18 cellular contexts compared by ENCODE assay signal in genomic region chr16:68126395-68126794, GRCh38. TPM values are rescaled to one million over a fixed set of nuclear protein-coding genes. Genes with fewer than 3 reads are reported as not detected.
DNase-seq lines count a peak whose midpoint lies in the region; ATAC-seq and TF ChIP-seq lines count a peak whose summit lies in the region.
"Had no signal": no experiment of that assay in that cellular context is flagged by ENCODE, and none has a peak within 500 bp of the region (broad histone marks: within the 10 kb centered on the region; RNA-seq: fewer than 3 reads in every experiment).

No MANE protein-coding gene starts in this region.

- H3K4me3 Mint-ChIP-seq in CD4-positive, alpha-beta T cell, result no peak overlapping the region
- no peak overlapping the region for H3K4me3 Mint-ChIP-seq in activated T-helper 17 cell treated with anti-CD3 and anti-CD28 coated beads, Interleukin-2, amount 50 U/mL, for 72 hours

- H3K4me1 Mint-ChIP-seq in CD4-positive, alpha-beta T cell (ENCODE audit: low read depth), result peaks cover 60% of the 10 kb centered on the region
- H3K4me1 Mint-ChIP-seq in activated T-helper 17 cell treated with anti-CD3 and anti-CD28 coated beads, Interleukin-2, amount 50 U/mL, for 72 hours, result peaks cover 34% of the 10 kb centered on the region

- H3K27me3 Mint-ChIP-seq in CD4-positive, alpha-beta T cell, result no peaks in the 10 kb centered on the region
- H3K27me3 Mint-ChIP-seq in activated T-helper 17 cell treated with anti-CD3 and anti-CD28 coated beads, Interleukin-2, amount 50 U/mL, for 72 hours, result no peaks in the 10 kb centered on the region

- H3K9me3 ChIP-seq in CD4-positive, alpha-beta T cell (ENCODE audit: control insufficient read depth, low read length), result no peaks in the 10 kb centered on the region
- H3K9me3 ChIP-seq: colonic mucosa, heart left ventricle, mucosa of descending colon had no signal

- H3K27ac ChIP-seq in CD4-positive, alpha-beta T cell (ENCODE audit: low read depth, low read length), result no peak overlapping the region
- H3K27ac ChIP-seq: colonic mucosa, heart left ventricle had no signal

- CTCF ChIA-PET in CD4-positive, alpha-beta T cell (lab: Charles Lee), result interaction anchor here (1.1 to 1.2 kb wide), 2 partner anchors 32 to 310 kb away, joined by 3 read pairs; no protein-coding TSS in a partner anchor

- no peaks in the 10 kb centered on the region for H3K27me3 ChIP-seq in CD4-positive, alpha-beta T cell (ENCODE audit: control insufficient read depth, insufficient read depth, low read length)
- H3K27me3 ChIP-seq: colonic mucosa, heart left ventricle had no signal

- H3K27ac Mint-ChIP-seq in CD4-positive, alpha-beta T cell, result peak overlapping the region; percentile 56
- no peak overlapping the region for H3K27ac Mint-ChIP-seq in activated T-helper 17 cell treated with anti-CD3 and anti-CD28 coated beads, Interleukin-2, amount 50 U/mL, for 72 hours

- ATAC-seq in CD4-positive, alpha-beta T cell (ENCODE audit: poor library complexity), result no peak
- peak; percentile 52 for ATAC-seq in HG02798 (IDR thresholded peaks at IDR 0.05; ENCODE audit: poor library complexity, unreplicated experiment)
- ATAC-seq in activated T-helper 17 cell treated with anti-CD3 and anti-CD28 coated beads, Interleukin-2, amount 50 U/mL, for 72 hours (replicated peaks), result peak; percentile 16
- ATAC-seq in GM21723 (IDR thresholded peaks at IDR 0.05; ENCODE audit: unreplicated experiment), result no peak
- ATAC-seq: heart left ventricle, mucosa of descending colon had no signal

- H3K36me3 Mint-ChIP-seq in CD4-positive, alpha-beta T cell (ENCODE audit: low read depth), result peaks cover 56% of the 10 kb centered on the region
- H3K36me3 Mint-ChIP-seq in activated T-helper 17 cell treated with anti-CD3 and anti-CD28 coated beads, Interleukin-2, amount 50 U/mL, for 72 hours (ENCODE audit: low read depth), result peaks cover 68% of the 10 kb centered on the region

- TF ChIP-seq CTCF in CD4-positive, alpha-beta T cell (IDR thresholded peaks at IDR 0.05), result no peak
- no peak for TF ChIP-seq CTCF in GM13977 (IDR thresholded peaks at IDR 0.05; ENCODE audit: extremely low read depth, insufficient read depth, missing control alignments)

- intact Hi-C loops in CD4-positive, alpha-beta T cell (cut with DNase I, micrococcal nuclease), result no loop called here

- POLR2A ChIA-PET in CD4-positive, alpha-beta T cell (lab: Charles Lee), result no interaction called here

- in situ Hi-C loops in GM13977 (cut with MboI; ENCODE audit: low pct_unique_long_range_greater_than_20kb, low sequenced_read_pairs, unreplicated experiment), result no loop called here

- no peak for DNase-seq in CD4-positive, alpha-beta T cell
- peak; percentile 44 for DNase-seq in GM13977 (ENCODE audit: low spot score)
- no peak for DNase-seq in NCI-H526 treated with DMSO at 0.1 percent for 48 hours (lab: John Stamatoyannopoulos, UW)
- no peak for DNase-seq in NK-92 (lab: John Stamatoyannopoulos, UW; ENCODE audit: unreplicated experiment)
- DNase-seq in central memory CD4-positive, alpha-beta T cell, result no peak
- DNase-seq: AML-193, anterior cingulate cortex, colonic mucosa, heart left ventricle, KG1, kidney glomerular epithelial cell, mucosa of descending colon, NCI-H1436 treated with DMSO at 0.1 percent for 48 hours, NCI-H446, posterior cingulate gyrus had no signal

- H3K9me3 Mint-ChIP-seq in CD4-positive, alpha-beta T cell, result no peaks in the 10 kb centered on the region
- no peaks in the 10 kb centered on the region for H3K9me3 Mint-ChIP-seq in activated T-helper 17 cell treated with anti-CD3 and anti-CD28 coated beads, Interleukin-2, amount 50 U/mL, for 72 hours

RNA-seq across cellular contexts. Expression of gene NFATC3, which starts 41.2 kb away (rescaled TPM):
- 10 to 100 TPM; 84.8 to 94.4 TPM for total RNA-seq in CD4-positive, alpha-beta T cell
- 10 to 100 TPM; 71.1 to 78.1 TPM for total RNA-seq in activated T-helper 17 cell treated with anti-CD3 and anti-CD28 coated beads, Interleukin-2, amount 50 U/mL, for 72 hours

Comparison
In these comparisons a context has a peak if more than half of its experiments do, and no peak if none do; other contexts are left out.
1. ATAC-seq: peak in HG02798 (single experiment) and activated T-helper 17 cell treated with anti-CD3 and anti-CD28 coated beads, Interleukin-2, amount 50 U/mL, for 72 hours (single experiment); none in CD4-positive, alpha-beta T cell (single experiment) and GM21723 (single experiment).